Comparison of ENCODE assay signal across 8 cellular contexts in genomic region chr15:85582076-85582718, GRCh38.
DNase-seq lines count a peak whose midpoint lies in the region; ATAC-seq and TF ChIP-seq lines count a peak whose summit lies in the region.

No MANE protein-coding gene starts in this region.

- no peak for TF ChIP-seq CTCF in hepatocyte (IDR thresholded peaks at IDR 0.05; ENCODE audit: poor library complexity)
- TF ChIP-seq CTCF in tibial artery (IDR thresholded peaks at IDR 0.05), result no peak

- peak overlapping the region; percentile 93 for H3K27ac ChIP-seq in hepatocyte
- H3K27ac ChIP-seq in tibial artery, result peak overlapping the region; percentile 42 to 63

- POLR2A ChIA-PET in activated CD4-positive, alpha-beta T cell treated with anti-CD3 and anti-CD28 coated beads for 36 hours (lab: Charles Lee), result interaction anchor here (0.5 to 2.5 kb wide), 15 partner anchors 25 to 225 kb away, joined by 3 to 18 read pairs (median 6); no protein-coding TSS in a partner anchor

- H3K4me1 ChIP-seq in hepatocyte (ENCODE audit: insufficient read depth) (peaks cover 32% of the 10 kb centered on the region), tibial artery (peaks cover 0 to 38% (median 13%) of the 10 kb centered on the region in 4 donors)

- H3K9me3 ChIP-seq in hepatocyte (ENCODE audit: low read depth) (no peaks in the 10 kb centered on the region), tibial artery (no peaks in the 10 kb centered on the region)

- H3K27ac Mint-ChIP-seq in activated CD4-positive, alpha-beta T cell treated with anti-CD3 and anti-CD28 coated beads for 36 hours, result peak overlapping the region; percentile 92

- intact Hi-C loops in activated CD4-positive, alpha-beta T cell treated with anti-CD3 and anti-CD28 coated beads for 36 hours (cut with DNase I, micrococcal nuclease), result loop anchor here (1.0 to 10.0 kb wide), 20 partner anchors 15 to 600 kb away; partner anchors contain the start of gene PDE8A (in 1 of the 2)
- intact Hi-C loops in tibial artery (cut with DNase I; ENCODE audit: low total_unique reads), result no loop called here

- no peak overlapping the region for H3K4me3 ChIP-seq in hepatocyte
- H3K4me3 ChIP-seq in tibial artery, result peak overlapping the region; percentile 34 to 37

- H3K4me3 Mint-ChIP-seq in activated CD4-positive, alpha-beta T cell treated with anti-CD3 and anti-CD28 coated beads for 36 hours, result peak overlapping the region; percentile 78

- WGBS in hepatocyte (ENCODE audit: low lambda C conversion rate, missing lambda C conversion rate), result 85% methylated on average over 2 of the region's 2 CpGs

- no peaks in the 10 kb centered on the region for H3K9me3 Mint-ChIP-seq in activated CD4-positive, alpha-beta T cell treated with anti-CD3 and anti-CD28 coated beads for 36 hours (ENCODE audit: low read depth)

- peak overlapping the region; percentile 70 for H3K4me2 ChIP-seq in hepatocyte

- no peaks in the 10 kb centered on the region for H3K27me3 Mint-ChIP-seq in activated CD4-positive, alpha-beta T cell treated with anti-CD3 and anti-CD28 coated beads for 36 hours

- DNase-seq in activated CD4-positive, alpha-beta T cell treated with anti-CD3 and anti-CD28 coated beads for 36 hours, result peak; percentile 52
- no peak for DNase-seq in activated CD4-positive, alpha-beta T cell treated with anti-CD3 and anti-CD28 coated beads, Interleukin-2, amount 50 U/mL, for 48 hours
- peak; percentile 18 for DNase-seq in activated effector memory CD4-positive, alpha-beta T cell treated with Interleukin-2 at 50 U/mL for 16 hours
- DNase-seq in hepatocyte (ENCODE audit: low spot score) (no peak), tibial artery (peak in 1 of 2 donors; percentile 60), cerebellar nuclear complex (lab: John Stamatoyannopoulos, UW) (no peak), UCSD-AML1 (lab: John Stamatoyannopoulos, UW; ENCODE audit: unreplicated experiment) (no peak)

- H3K36me3 ChIP-seq in hepatocyte (replicated peaks; ENCODE audit: insufficient read depth, low read depth) (no peaks in the 10 kb centered on the region), tibial artery (peaks cover 0 to 33% (median 8%) of the 10 kb centered on the region in 3 donors)

- CTCF ChIA-PET in activated CD4-positive, alpha-beta T cell treated with anti-CD3 and anti-CD28 coated beads for 36 hours (lab: Charles Lee), result interaction anchor here (0.8 to 3.5 kb wide), 12 partner anchors 25 to 286 kb away, joined by 3 to 16 read pairs (median 5); no protein-coding TSS in a partner anchor

- peaks cover 70% of the 10 kb centered on the region for H3K79me2 ChIP-seq in hepatocyte

- ATAC-seq in activated CD4-positive, alpha-beta T cell treated with anti-CD3 and anti-CD28 coated beads for 36 hours, result peak; percentile 44
- peak; percentile 23 for ATAC-seq in HG03139 (IDR thresholded peaks at IDR 0.05; ENCODE audit: unreplicated experiment)

- peaks cover 82% of the 10 kb centered on the region for H3K4me1 Mint-ChIP-seq in activated CD4-positive, alpha-beta T cell treated with anti-CD3 and anti-CD28 coated beads for 36 hours

- H4K20me1 ChIP-seq in hepatocyte (ENCODE audit: insufficient read depth, poor library complexity, severe bottlenecking), result peaks cover 6% of the 10 kb centered on the region

- H2AFZ ChIP-seq in hepatocyte, result no peak overlapping the region

- no peaks in the 10 kb centered on the region for H3K27me3 ChIP-seq in hepatocyte
- no peaks in the 10 kb centered on the region for H3K27me3 ChIP-seq in tibial artery

- peaks cover 54% of the 10 kb centered on the region for H3K36me3 Mint-ChIP-seq in activated CD4-positive, alpha-beta T cell treated with anti-CD3 and anti-CD28 coated beads for 36 hours (ENCODE audit: low read depth)

- no peaks in the 10 kb centered on the region for H3K9me2 ChIP-seq in hepatocyte (replicated peaks; ENCODE audit: insufficient read depth)

Comparison
In these comparisons a context has a peak if more than half of its experiments do, and no peak if none do; other contexts are left out.
1. DNase-seq: peak in activated CD4-positive, alpha-beta T cell treated with anti-CD3 and anti-CD28 coated beads for 36 hours (single experiment) and activated effector memory CD4-positive, alpha-beta T cell treated with Interleukin-2 at 50 U/mL for 16 hours (single experiment); none in activated CD4-positive, alpha-beta T cell treated with anti-CD3 and anti-CD28 coated beads, Interleukin-2, amount 50 U/mL, for 48 hours (0 of 2), hepatocyte (single experiment), cerebellar nuclear complex (0 of 2) and UCSD-AML1 (single experiment).